12 cellular contexts compared by ENCODE assay signal in the genomic region with DNA sequence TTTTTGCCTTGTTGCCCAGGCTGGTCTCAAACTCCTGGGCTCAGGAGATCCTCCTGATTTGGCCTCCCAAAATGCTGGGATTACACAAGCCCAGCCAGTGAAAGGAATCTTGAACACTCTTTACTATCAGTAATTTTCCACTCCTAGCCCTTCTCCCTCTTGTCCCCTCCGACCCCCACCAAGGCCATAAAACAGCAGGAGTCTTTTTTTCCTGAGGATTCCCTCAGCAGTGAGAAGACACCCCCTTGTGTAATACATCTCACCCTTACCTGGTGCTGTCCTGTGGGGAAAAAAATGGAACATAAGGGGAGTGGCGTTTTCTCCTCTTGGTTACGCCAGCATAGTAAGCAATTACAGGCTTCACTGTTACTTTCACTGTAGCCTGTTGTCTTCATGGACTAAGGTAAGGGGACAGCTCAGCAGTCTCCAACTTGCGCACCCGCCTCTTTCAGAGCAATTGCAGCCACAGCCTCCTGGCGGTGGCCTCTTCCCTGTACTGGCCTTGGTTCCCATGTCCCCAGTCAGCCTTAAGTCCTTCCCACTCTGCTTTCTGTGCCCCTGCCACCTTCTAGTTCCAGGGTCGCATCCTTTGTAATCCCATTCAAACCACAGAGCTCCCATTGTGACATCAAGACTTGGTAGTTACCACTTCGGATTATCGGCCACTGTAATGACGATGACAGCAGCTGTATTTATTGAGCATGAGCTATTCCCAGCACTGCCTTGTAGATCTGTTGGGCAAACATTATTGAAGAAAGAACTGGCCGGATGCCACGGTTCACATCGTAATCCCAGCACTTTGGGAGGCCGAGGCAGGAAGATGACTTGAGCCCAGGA. TPM values are rescaled to one million over a fixed set of nuclear protein-coding genes. Genes with fewer than 3 reads are reported as not detected.
DNase-seq lines count a peak whose midpoint lies in the region; ATAC-seq, FAIRE-seq and TF ChIP-seq lines count a peak whose summit lies in the region.
"Had no signal": no experiment of that assay in that cellular context is flagged by ENCODE, and none has a peak within 500 bp of the region (broad histone marks: within the 10 kb centered on the region; RNA-seq: fewer than 3 reads in every experiment).

No MANE protein-coding gene starts in this region.

- H3K9me3 ChIP-seq in HUES48 (ENCODE audit: control insufficient read depth, insufficient read depth, low read length) (no peaks in the 10 kb centered on the region), Peyer's patch (no peaks in the 10 kb centered on the region), HepG2 (ENCODE audit: low read length) (no peaks in the 10 kb centered on the region), suprapubic skin (no peaks in the 10 kb centered on the region), smooth muscle cell (replicated peaks; ENCODE audit: low read depth) (no peaks in the 10 kb centered on the region)
- H3K9me3 ChIP-seq: SJSA1 had no signal

- CTCF ChIA-PET in HepG2 (lab: Yijun Ruan, JAX; ENCODE audit: low intra/inter-chr PET ratio, low total read pairs): no interaction called here

- in situ Hi-C loops in HepG2 (cut with HindIII; ENCODE audit: extremely low pct_ligation_motif_present, low pct_unique_long_range_greater_than_20kb): no loop called here

- no peak overlapping the region for H3K4me3 ChIP-seq in HUES48 (ENCODE audit: low read depth, low read length)
- H3K4me3 ChIP-seq in Peyer's patch: no peak overlapping the region
- peak overlapping the region; percentile 43 to 66 (median 46) for H3K4me3 ChIP-seq in HepG2 (replicated peaks in 1 of 3; ENCODE audit: insufficient read depth in 1 of 3, low read depth in 2 of 3, low read length in 3 of 3)
- no peak overlapping the region for H3K4me3 ChIP-seq in suprapubic skin
- H3K4me3 ChIP-seq in smooth muscle cell: no peak overlapping the region
- H3K4me3 ChIP-seq: SJSA1 had no signal

- peak in 1 of 2 donors; percentile 38 for TF ChIP-seq POLR2A in Peyer's patch (IDR thresholded peaks at IDR 0.05)
- no peak for TF ChIP-seq POLR2A in HepG2 (IDR thresholded peaks at IDR 0.05; ENCODE audit: insufficient read depth in 1 of 2, low read depth in 2 of 2, low read length in 2 of 2)
- TF ChIP-seq POLR2A in suprapubic skin (IDR thresholded peaks at IDR 0.05): no peak

- no TSS peak for BruUV-seq in HepG2 (replicated peaks; lab: Mats Ljungman, UMichigan)

- no peak for TF ChIP-seq RAD21 in HepG2 (CRISPR knock-in tag; IDR thresholded peaks at IDR 0.05)

- no peaks in the 10 kb centered on the region for H3K27me3 ChIP-seq in HUES48 (ENCODE audit: control insufficient read depth, insufficient read depth, low read length)
- no peaks in the 10 kb centered on the region for H3K27me3 ChIP-seq in Peyer's patch
- H3K27me3 ChIP-seq in HepG2 (ENCODE audit: control insufficient read depth in 1 of 2, insufficient read depth in 2 of 2, low read length in 2 of 2): no peaks in the 10 kb centered on the region; a peak in 1 of 5 replicates
- H3K27me3 ChIP-seq in suprapubic skin: no peaks in the 10 kb centered on the region
- H3K27me3 ChIP-seq in smooth muscle cell (ENCODE audit: low read depth): no peaks in the 10 kb centered on the region
- H3K27me3 ChIP-seq: SJSA1 had no signal

- no peak overlapping the region for H3K9ac ChIP-seq in HUES48 (ENCODE audit: low read depth, low read length)
- H3K9ac ChIP-seq in HepG2 (ENCODE audit: insufficient read depth, low read depth, low read length): peak overlapping the region; percentile 57
- no peak overlapping the region for H3K9ac ChIP-seq in smooth muscle cell (ENCODE audit: low read depth)

- no peaks in the 10 kb centered on the region for H3K79me2 ChIP-seq in HepG2 (ENCODE audit: insufficient read depth, low read length)
- H3K79me2 ChIP-seq in smooth muscle cell (ENCODE audit: low read depth): no peaks in the 10 kb centered on the region

- TF ChIP-seq EP300 in HepG2 (IDR thresholded peaks at IDR 0.05; ENCODE audit: low read depth in 2 of 2, low read length in 2 of 2): no peak
- TF ChIP-seq EP300 in HepG2 (CRISPR knock-in tag; IDR thresholded peaks at IDR 0.05; ENCODE audit: borderline replicate concordance): no peak
- TF ChIP-seq EP300 in suprapubic skin (IDR thresholded peaks at IDR 0.05): no peak

- DNase-seq in Peyer's patch: peak in 1 of 3 donors; percentile 74
- DNase-seq in HepG2 (ENCODE audit: low spot score): peak; percentile 74
- DNase-seq in suprapubic skin (ENCODE audit: low spot score in 2 of 2): no peak
- no peak for DNase-seq in SW 1271 (lab: John Stamatoyannopoulos, UW)
- DNase-seq in smooth muscle cell (lab: John Stamatoyannopoulos, UW; ENCODE audit: unreplicated experiment): no peak
- DNase-seq: activated CD4-positive, alpha-beta T cell treated with anti-CD3 and anti-CD28 coated beads for 36 hours; COR-L47; islet precursor cell had no signal

- H3K27ac ChIP-seq in HUES48 (ENCODE audit: low read depth, low read length): peak overlapping the region; percentile 20
- H3K27ac ChIP-seq in Peyer's patch: peak overlapping the region in 3 of 4 donors; percentile 32 to 68 (median 65)
- peak overlapping the region; percentile 72 for H3K27ac ChIP-seq in HepG2 (ENCODE audit: extremely low read length, insufficient read depth, low read length)
- peak overlapping the region; percentile 93 for H3K27ac ChIP-seq in suprapubic skin
- no peak overlapping the region for H3K27ac ChIP-seq in smooth muscle cell (ENCODE audit: low read depth)
- H3K27ac ChIP-seq: SJSA1 had no signal

- POLR2A ChIA-PET in HepG2 (lab: Yijun Ruan, JAX): interaction anchor here (1.2 to 3.3 kb wide), 5 partner anchors 11 to 102 kb away, joined by 3 to 41 read pairs (median 12); a partner anchor contains a TSS

- H2AFZ ChIP-seq in HepG2 (ENCODE audit: low read length) (peak overlapping the region; percentile 30), smooth muscle cell (ENCODE audit: low read depth) (no peak overlapping the region)

- intact Hi-C loops in HepG2 (cut with micrococcal nuclease; ENCODE audit: unreplicated experiment): no loop called here

- peak; percentile 76 for FAIRE-seq in HepG2 (lab: Jason Lieb, UNC)

- peak; percentile 88 for ATAC-seq in HepG2
- ATAC-seq in HG03565 (IDR thresholded peaks at IDR 0.05; ENCODE audit: unreplicated experiment): no peak
- ATAC-seq in HG02571 (IDR thresholded peaks at IDR 0.05; ENCODE audit: unreplicated experiment): no peak
- ATAC-seq: activated CD4-positive, alpha-beta T cell treated with anti-CD3 and anti-CD28 coated beads for 36 hours had no signal

- 0% methylated on average over 14 of the region's 14 CpGs for WGBS in HepG2 (ENCODE audit: low lambda C conversion rate)
- WGBS in suprapubic skin: 87% methylated on average over 14 of the region's 14 CpGs
- 73% methylated on average over 14 of the region's 14 CpGs for WGBS in smooth muscle cell (ENCODE audit: low lambda C conversion rate)

- H4K20me1 ChIP-seq in HepG2 (ENCODE audit: insufficient read depth, low read length): no peaks in the 10 kb centered on the region
- no peaks in the 10 kb centered on the region for H4K20me1 ChIP-seq in smooth muscle cell (ENCODE audit: low read depth)

- H3K36me3 ChIP-seq in HUES48 (ENCODE audit: control insufficient read depth, insufficient read depth, low read length): 0 out of 2 replicates have a peak, but pooled peaks cover 4% of the 10 kb centered on the region
- peaks cover 0 to 1% (median 0%) of the 10 kb centered on the region in 3 donors for H3K36me3 ChIP-seq in Peyer's patch
- no peaks in the 10 kb centered on the region for H3K36me3 ChIP-seq in HepG2 (replicated peaks in 1 of 2; ENCODE audit: control insufficient read depth in 1 of 2, insufficient read depth in 2 of 2, low read length in 2 of 2)
- no peaks in the 10 kb centered on the region for H3K36me3 ChIP-seq in suprapubic skin
- H3K36me3 ChIP-seq in smooth muscle cell (ENCODE audit: low read depth): no peaks in the 10 kb centered on the region
- H3K36me3 ChIP-seq: SJSA1 had no signal

- no peaks in the 10 kb centered on the region for H3F3A ChIP-seq in smooth muscle cell (ENCODE audit: low read depth)

- peak in 3 of 6 experiments; percentile 10 to 18 (median 12) for TF ChIP-seq CTCF in Peyer's patch (IDR thresholded peaks at IDR 0.05)
- TF ChIP-seq CTCF in HepG2 (CRISPR knock-in tag; IDR thresholded peaks at IDR 0.05): peak; percentile 46
- TF ChIP-seq CTCF in suprapubic skin (IDR thresholded peaks at IDR 0.05): no peak
- no peak for TF ChIP-seq CTCF in smooth muscle cell (IDR thresholded peaks at IDR 0.05; ENCODE audit: borderline replicate concordance, insufficient read depth, poor library complexity, severe bottlenecking)

- peak overlapping the region; percentile 92 for H3K4me2 ChIP-seq in HepG2 (ENCODE audit: low read depth, low read length)
- H3K4me2 ChIP-seq in smooth muscle cell: no peak overlapping the region

- H3K4me1 ChIP-seq in HUES48 (ENCODE audit: control insufficient read depth, insufficient read depth, low read length): peaks cover 14% of the 10 kb centered on the region
- H3K4me1 ChIP-seq in Peyer's patch: peaks cover 0 to 61% (median 4%) of the 10 kb centered on the region in 4 donors
- H3K4me1 ChIP-seq in HepG2 (ENCODE audit: insufficient read depth, low read length): peaks cover 71% of the 10 kb centered on the region
- peaks cover 34% of the 10 kb centered on the region for H3K4me1 ChIP-seq in suprapubic skin
- H3K4me1 ChIP-seq in smooth muscle cell (ENCODE audit: low read depth): peaks cover 23% of the 10 kb centered on the region

RNA-seq across cellular contexts. Expression of a gene that starts 10.0 kb away (rescaled TPM):
- total RNA-seq in Peyer's patch (10 to 100 TPM in 2 of 4 donors, 1 to 10 TPM in 2; 7.4 to 26.1 (median 11.8) TPM), HepG2 (2016; rRNA removed; fragmentation: Illumina TruSeq; extraction: Trizol) (6.0 and 6.6 TPM in 2 replicates), suprapubic skin (10 to 100 TPM in 3 of 4 donors, 1 to 10 TPM in 1; 9.6 to 14.7 (median 12.6) TPM), smooth muscle cell (3.8 and 5.2 TPM in 2 replicates)
- 3.1 and 4.1 TPM in 2 replicates for total RNA-seq in HepG2 (2016; cell fraction: cytosol; rRNA removed; fragmentation: Illumina TruSeq; extraction: Trizol; ENCODE audit: low read depth)
- 6.0 and 6.4 TPM in 2 replicates for total RNA-seq in HepG2 (2016; cell fraction: insoluble cytoplasmic fraction; rRNA removed; fragmentation: Illumina TruSeq; extraction: Trizol)
- total RNA-seq in HepG2 (2016; cell fraction: membrane; rRNA removed; fragmentation: Illumina TruSeq; extraction: Trizol): 5.7 and 6.1 TPM in 2 replicates
- total RNA-seq in HepG2 (2016; cell fraction: nucleus; rRNA removed; fragmentation: Illumina TruSeq; extraction: Trizol): 2.9 and 4.1 TPM in 2 replicates
- polyA plus RNA-seq in HepG2 (2011; rRNA removed) (6.9 TPM in 2 replicates), smooth muscle cell (6.7 and 8.9 TPM in 2 replicates)
- 4.9 and 6.4 TPM in 2 replicates for polyA plus RNA-seq in HepG2 (2011; cell fraction: cytosol; rRNA removed)
- 3.8 and 4.0 TPM in 2 replicates for polyA plus RNA-seq in HepG2 (2011; cell fraction: nucleus; rRNA removed)
- 3.0 and 3.8 TPM in 2 replicates for polyA plus RNA-seq in HepG2 (2012)
- polyA plus RNA-seq in HepG2 (2016; cell fraction: cytosol; fragmentation: Illumina TruSeq; extraction: Trizol; ENCODE audit: low read depth): 2.4 and 2.6 TPM in 2 replicates
- 5.2 and 5.7 TPM in 2 replicates for polyA plus RNA-seq in HepG2 (2016; cell fraction: insoluble cytoplasmic fraction; fragmentation: Illumina TruSeq; extraction: Trizol; ENCODE audit: low read depth)
- polyA plus RNA-seq in HepG2 (2016; cell fraction: membrane; fragmentation: Illumina TruSeq; extraction: Trizol; ENCODE audit: low read depth): 3.5 and 3.9 TPM in 2 replicates
- 4.9 and 5.1 TPM in 2 replicates for polyA plus RNA-seq in HepG2 (2016; cell fraction: nucleus; fragmentation: Illumina TruSeq; extraction: Trizol; ENCODE audit: insufficient read depth, low read depth)
- polyA minus RNA-seq in HepG2 (2011; rRNA and poly(A)+ RNA removed; ENCODE audit: low replicate concordance): 8.2 and 13.2 TPM in 2 replicates
- 3.2 and 6.0 TPM in 2 replicates for polyA minus RNA-seq in HepG2 (2011; cell fraction: cytosol; rRNA and poly(A)+ RNA removed)
- 1.5 and 2.1 TPM in 2 replicates for polyA minus RNA-seq in HepG2 (2011; cell fraction: nucleus; rRNA and poly(A)+ RNA removed)

RNA-seq across cellular contexts. Expression of a gene that starts 10.9 kb away (rescaled TPM):
- total RNA-seq in Peyer's patch (10 to 100 TPM; 18.2 to 44.1 (median 28.2) TPM), HepG2 (2016; rRNA removed; fragmentation: Illumina TruSeq; extraction: Trizol) (18.5 and 24.8 TPM in 2 replicates), suprapubic skin (100 to 1,000 TPM in 1 of 4 donors, 10 to 100 TPM in 3; 37.9 to 106 (median 66.5) TPM), smooth muscle cell (15.7 and 20.6 TPM in 2 replicates)
- total RNA-seq in HepG2 (2016; cell fraction: cytosol; rRNA removed; fragmentation: Illumina TruSeq; extraction: Trizol; ENCODE audit: low read depth): 4.5 and 5.1 TPM in 2 replicates
- 16.4 and 24.3 TPM in 2 replicates for total RNA-seq in HepG2 (2016; cell fraction: insoluble cytoplasmic fraction; rRNA removed; fragmentation: Illumina TruSeq; extraction: Trizol)
- total RNA-seq in HepG2 (2016; cell fraction: membrane; rRNA removed; fragmentation: Illumina TruSeq; extraction: Trizol): 10.5 and 11.1 TPM in 2 replicates
- total RNA-seq in HepG2 (2016; cell fraction: nucleus; rRNA removed; fragmentation: Illumina TruSeq; extraction: Trizol): 21.4 and 25.1 TPM in 2 replicates
- polyA plus RNA-seq in HepG2 (2011; rRNA removed) (10.5 and 16.7 TPM in 2 replicates), smooth muscle cell (19.9 and 20.5 TPM in 2 replicates)
- 10.7 and 11.2 TPM in 2 replicates for polyA plus RNA-seq in HepG2 (2011; cell fraction: cytosol; rRNA removed)
- polyA plus RNA-seq in HepG2 (2011; cell fraction: nucleus; rRNA removed): 26.1 and 29.6 TPM in 2 replicates
- polyA plus RNA-seq in HepG2 (2012): 12.9 and 15.5 TPM in 2 replicates
- 1.1 and 1.3 TPM in 2 replicates for polyA plus RNA-seq in HepG2 (2016; cell fraction: cytosol; fragmentation: Illumina TruSeq; extraction: Trizol; ENCODE audit: low read depth)
- 11.6 and 13.1 TPM in 2 replicates for polyA plus RNA-seq in HepG2 (2016; cell fraction: insoluble cytoplasmic fraction; fragmentation: Illumina TruSeq; extraction: Trizol; ENCODE audit: low read depth)
- polyA plus RNA-seq in HepG2 (2016; cell fraction: membrane; fragmentation: Illumina TruSeq; extraction: Trizol; ENCODE audit: low read depth): 2.6 and 2.7 TPM in 2 replicates
- polyA plus RNA-seq in HepG2 (2016; cell fraction: nucleus; fragmentation: Illumina TruSeq; extraction: Trizol; ENCODE audit: insufficient read depth, low read depth): 31.1 and 36.4 TPM in 2 replicates
- 20.5 and 28.1 TPM in 2 replicates for polyA minus RNA-seq in HepG2 (2011; rRNA and poly(A)+ RNA removed; ENCODE audit: low replicate concordance)
- polyA minus RNA-seq in HepG2 (2011; cell fraction: cytosol; rRNA and poly(A)+ RNA removed): 10.0 and 10.2 TPM in 2 replicates
- polyA minus RNA-seq in HepG2 (2011; cell fraction: nucleus; rRNA and poly(A)+ RNA removed): 14.4 and 26.1 TPM in 2 replicates

Comparison
In these comparisons a context has a peak if more than half of its experiments do, and no peak if none do; other contexts are left out.
1. H3K4me3 ChIP-seq: peak in HepG2 (3 of 3); none in HUES48 (single experiment), Peyer's patch (0 of 4), suprapubic skin (single experiment) and smooth muscle cell (single experiment).